In the genomic region with DNA sequence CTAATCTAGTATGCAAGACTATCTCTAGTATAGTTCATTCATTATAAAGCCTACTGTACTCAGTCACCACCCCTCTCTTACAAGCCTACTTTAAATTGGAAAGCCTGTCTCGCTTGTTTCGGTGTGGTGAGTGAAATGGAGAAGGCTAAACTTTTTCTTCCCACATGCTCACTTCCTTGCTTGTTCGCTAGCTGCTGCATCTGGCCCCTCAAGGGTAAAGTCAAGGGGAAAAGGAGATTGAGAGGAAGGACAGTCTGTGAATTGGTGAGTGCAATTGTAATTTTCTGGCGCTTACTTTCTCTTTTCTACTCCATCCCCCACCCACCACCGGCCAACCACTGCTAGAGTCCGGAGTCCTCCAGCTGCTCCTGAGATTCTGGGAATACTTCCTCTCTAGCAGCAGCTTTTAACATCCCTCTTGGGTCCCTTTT, we compare ENCODE assay signal across 10 cellular contexts. TPM values are rescaled to one million over a fixed set of nuclear protein-coding genes. Genes with fewer than 3 reads are reported as not detected.
A peak's percentile ranks its signal among the peaks of the same experiment; 100 is the strongest.
DNase-seq lines count a peak whose midpoint lies in the region; ATAC-seq and TF ChIP-seq lines count a peak whose summit lies in the region.
"Had no signal": no experiment of that assay in that cellular context is flagged by ENCODE, and none has a peak within 500 bp of the region (broad histone marks: within the 10 kb centered on the region; RNA-seq: fewer than 3 reads in every experiment).

No MANE protein-coding gene starts in this region.

- H3K27ac ChIP-seq in Peyer's patch = peak overlapping the region; percentile 9 to 66 (median 40)

- no peaks in the 10 kb centered on the region for H3K36me3 ChIP-seq in Peyer's patch

- H3K4me3 ChIP-seq in Peyer's patch = no peak overlapping the region

- no peaks in the 10 kb centered on the region for H3K27me3 Mint-ChIP-seq in natural killer cell treated with Interleukin-12 subunit alpha and Interleukin-12 subunit beta and Interleukin-15 and Interleukin-18, amount 100 ng/mL, for 72 hours

- H3K4me3 Mint-ChIP-seq in natural killer cell treated with Interleukin-12 subunit alpha and Interleukin-12 subunit beta and Interleukin-15 and Interleukin-18, amount 100 ng/mL, for 72 hours = peak overlapping the region; percentile 83

- no peak for TF ChIP-seq POLR2A in Peyer's patch (IDR thresholded peaks at IDR 0.05)

- TF ChIP-seq CTCF in Peyer's patch (IDR thresholded peaks at IDR 0.05) = no peak

- H3K4me1 Mint-ChIP-seq in natural killer cell treated with Interleukin-12 subunit alpha and Interleukin-12 subunit beta and Interleukin-15 and Interleukin-18, amount 100 ng/mL, for 72 hours (ENCODE audit: low read depth in 2 of 2) = peaks cover 34 to 53% of the 10 kb centered on the region in 2 donors

- H3K36me3 Mint-ChIP-seq in natural killer cell treated with Interleukin-12 subunit alpha and Interleukin-12 subunit beta and Interleukin-15 and Interleukin-18, amount 100 ng/mL, for 72 hours = no peaks in the 10 kb centered on the region

- H3K27ac Mint-ChIP-seq in natural killer cell treated with Interleukin-12 subunit alpha and Interleukin-12 subunit beta and Interleukin-15 and Interleukin-18, amount 100 ng/mL, for 72 hours = peak overlapping the region; percentile 94

- H3K9me3 Mint-ChIP-seq in natural killer cell treated with Interleukin-12 subunit alpha and Interleukin-12 subunit beta and Interleukin-15 and Interleukin-18, amount 100 ng/mL, for 72 hours = no peaks in the 10 kb centered on the region

- no peaks in the 10 kb centered on the region for H3K9me3 ChIP-seq in Peyer's patch

- H3K4me1 ChIP-seq in Peyer's patch = peaks cover 0 to 18% (median 2%) of the 10 kb centered on the region in 4 donors

- no peaks in the 10 kb centered on the region for H3K27me3 ChIP-seq in Peyer's patch

- DNase-seq in Peyer's patch (peak in 2 of 3 donors; percentile 36 to 56), NCI-H128 (lab: John Stamatoyannopoulos, UW; ENCODE audit: unreplicated experiment) (no peak), NK-92 (lab: John Stamatoyannopoulos, UW; ENCODE audit: unreplicated experiment) (no peak)
- DNase-seq in natural killer cell treated with Interleukin-12 subunit alpha and Interleukin-12 subunit beta and Interleukin-15 and Interleukin-18, amount 100 ng/mL, for 72 hours (ENCODE audit: low spot score) = no peak
- no peak for DNase-seq in NK-92 treated with Interleukin-12 subunit alpha and Interleukin-12 subunit beta, amount 100 ng/mL, for 24 hours (lab: John Stamatoyannopoulos, UW)

- ATAC-seq in GM19023 (IDR thresholded peaks at IDR 0.05; ENCODE audit: unreplicated experiment) (peak; percentile 60), HG02763 (IDR thresholded peaks at IDR 0.05; ENCODE audit: unreplicated experiment) (peak; percentile 55), HG02970 (IDR thresholded peaks at IDR 0.05; ENCODE audit: low FRiP score, unreplicated experiment) (no peak)
- peak; percentile 47 to 66 for ATAC-seq in natural killer cell treated with Interleukin-12 subunit alpha and Interleukin-12 subunit beta and Interleukin-15 and Interleukin-18, amount 100 ng/mL, for 72 hours

RNA-seq across cellular contexts. Expression of gene ARAP2, which starts 12.1 kb away (rescaled TPM):
- total RNA-seq in Peyer's patch = 100 to 1,000 TPM in 1 of 4 donors, 10 to 100 TPM in 3; 66.8 to 115 (median 81.9) TPM
- total RNA-seq in natural killer cell treated with Interleukin-12 subunit alpha and Interleukin-12 subunit beta and Interleukin-15 and Interleukin-18, amount 100 ng/mL, for 72 hours = 100 to 1,000 TPM; 124 to 156 TPM
- total RNA-seq: endothelial cell of umbilical vein had no signal

RNA-seq across cellular contexts. Expression of gene DTHD1, which starts 25.0 kb away (rescaled TPM):
- 1 to 10 TPM in 3 of 4 donors, under 1 TPM in 1; 0.47 to 3.3 (median 1.3) TPM for total RNA-seq in Peyer's patch
- total RNA-seq in natural killer cell treated with Interleukin-12 subunit alpha and Interleukin-12 subunit beta and Interleukin-15 and Interleukin-18, amount 100 ng/mL, for 72 hours = 10 to 100 TPM; 12.1 to 12.9 TPM
- total RNA-seq: endothelial cell of umbilical vein, M059J had no signal

Comparison
In these comparisons a context has a peak if more than half of its experiments do, and no peak if none do; other contexts are left out.
1. DNase-seq: peak in Peyer's patch (2 of 3); none in natural killer cell treated with Interleukin-12 subunit alpha and Interleukin-12 subunit beta and Interleukin-15 and Interleukin-18, amount 100 ng/mL, for 72 hours (single experiment), NCI-H128 (single experiment), NK-92 treated with Interleukin-12 subunit alpha and Interleukin-12 subunit beta, amount 100 ng/mL, for 24 hours (single experiment) and NK-92 (single experiment).